In the genomic region with DNA sequence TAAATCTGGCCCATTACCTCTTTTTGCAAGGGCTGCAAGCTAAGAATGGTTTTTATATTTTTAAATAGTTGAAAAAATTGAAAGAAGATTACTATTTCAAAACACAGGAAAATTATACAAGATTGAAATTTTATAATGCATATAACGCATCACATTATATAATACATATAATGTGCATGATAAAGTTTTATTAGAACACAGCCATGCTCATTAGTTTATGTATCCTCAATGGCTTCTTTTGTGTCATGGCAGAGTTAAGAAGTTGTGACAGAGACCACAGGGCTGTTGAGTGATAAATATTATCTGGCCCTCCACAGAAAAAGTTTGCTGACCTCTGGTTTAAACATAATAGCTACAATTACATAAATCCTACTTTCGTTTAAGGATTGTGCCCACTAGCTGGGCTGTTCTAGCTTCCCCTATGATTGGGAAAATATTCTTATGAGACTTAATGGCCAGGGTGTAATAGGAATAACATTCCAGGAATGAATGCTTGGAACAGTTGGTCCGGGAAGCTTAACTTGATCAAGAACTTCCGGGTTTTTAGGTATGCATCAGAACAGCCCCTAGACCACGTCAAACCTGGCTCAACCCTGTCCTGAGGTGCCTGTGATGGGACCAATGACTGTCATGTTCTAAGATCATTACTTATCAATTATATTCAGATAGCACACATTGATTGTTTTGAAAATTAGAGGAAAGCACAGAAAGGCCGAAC, we compare ENCODE assay signal across 1 cellular context.
A peak's percentile ranks its signal among the peaks of the same experiment; 100 is the strongest.
TF ChIP-seq lines count a peak whose summit lies in the region.

No MANE protein-coding gene starts in this region.

TF ChIP-seq in K562, 482 proteins besides CTCF, POLR2A, EP300 and RAD21 (continued from another document and continues in another):
- TF ChIP-seq ZBTB1 (CRISPR knock-in tag; IDR thresholded peaks at IDR 0.05; ENCODE audit: borderline replicate concordance, low read depth) = no peak
- no peak for TF ChIP-seq PTBP1 (IDR thresholded peaks at IDR 0.05; ENCODE audit: low read depth, low read length)
- TF ChIP-seq, protein P1, sequence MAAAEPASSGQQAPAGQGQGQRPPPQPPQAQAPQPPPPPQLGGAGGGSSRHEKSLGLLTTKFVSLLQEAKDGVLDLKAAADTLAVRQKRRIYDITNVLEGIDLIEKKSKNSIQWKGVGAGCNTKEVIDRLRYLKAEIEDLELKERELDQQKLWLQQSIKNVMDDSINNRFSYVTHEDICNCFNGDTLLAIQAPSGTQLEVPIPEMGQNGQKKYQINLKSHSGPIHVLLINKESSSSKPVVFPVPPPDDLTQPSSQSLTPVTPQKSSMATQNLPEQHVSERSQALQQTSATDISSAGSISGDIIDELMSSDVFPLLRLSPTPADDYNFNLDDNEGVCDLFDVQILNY (CRISPR knock-in tag; IDR thresholded peaks at IDR 0.05) = no peak
- TF ChIP-seq CHD2 (IDR thresholded peaks at IDR 0.05; ENCODE audit: low read depth, low read length) = no peak
- TF ChIP-seq THRAP3 (IDR thresholded peaks at IDR 0.05; ENCODE audit: borderline replicate concordance) = no peak
- TF ChIP-seq NFE2 (IDR thresholded peaks at IDR 0.05; ENCODE audit: low read depth) = no peak
- TF ChIP-seq, protein P2, sequence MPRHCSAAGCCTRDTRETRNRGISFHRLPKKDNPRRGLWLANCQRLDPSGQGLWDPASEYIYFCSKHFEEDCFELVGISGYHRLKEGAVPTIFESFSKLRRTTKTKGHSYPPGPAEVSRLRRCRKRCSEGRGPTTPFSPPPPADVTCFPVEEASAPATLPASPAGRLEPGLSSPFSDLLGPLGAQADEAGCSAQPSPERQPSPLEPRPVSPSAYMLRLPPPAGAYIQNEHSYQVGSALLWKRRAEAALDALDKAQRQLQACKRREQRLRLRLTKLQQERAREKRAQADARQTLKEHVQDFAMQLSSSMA (CRISPR knock-in tag; IDR thresholded peaks at IDR 0.05) = no peak
- TF ChIP-seq, protein P3, sequence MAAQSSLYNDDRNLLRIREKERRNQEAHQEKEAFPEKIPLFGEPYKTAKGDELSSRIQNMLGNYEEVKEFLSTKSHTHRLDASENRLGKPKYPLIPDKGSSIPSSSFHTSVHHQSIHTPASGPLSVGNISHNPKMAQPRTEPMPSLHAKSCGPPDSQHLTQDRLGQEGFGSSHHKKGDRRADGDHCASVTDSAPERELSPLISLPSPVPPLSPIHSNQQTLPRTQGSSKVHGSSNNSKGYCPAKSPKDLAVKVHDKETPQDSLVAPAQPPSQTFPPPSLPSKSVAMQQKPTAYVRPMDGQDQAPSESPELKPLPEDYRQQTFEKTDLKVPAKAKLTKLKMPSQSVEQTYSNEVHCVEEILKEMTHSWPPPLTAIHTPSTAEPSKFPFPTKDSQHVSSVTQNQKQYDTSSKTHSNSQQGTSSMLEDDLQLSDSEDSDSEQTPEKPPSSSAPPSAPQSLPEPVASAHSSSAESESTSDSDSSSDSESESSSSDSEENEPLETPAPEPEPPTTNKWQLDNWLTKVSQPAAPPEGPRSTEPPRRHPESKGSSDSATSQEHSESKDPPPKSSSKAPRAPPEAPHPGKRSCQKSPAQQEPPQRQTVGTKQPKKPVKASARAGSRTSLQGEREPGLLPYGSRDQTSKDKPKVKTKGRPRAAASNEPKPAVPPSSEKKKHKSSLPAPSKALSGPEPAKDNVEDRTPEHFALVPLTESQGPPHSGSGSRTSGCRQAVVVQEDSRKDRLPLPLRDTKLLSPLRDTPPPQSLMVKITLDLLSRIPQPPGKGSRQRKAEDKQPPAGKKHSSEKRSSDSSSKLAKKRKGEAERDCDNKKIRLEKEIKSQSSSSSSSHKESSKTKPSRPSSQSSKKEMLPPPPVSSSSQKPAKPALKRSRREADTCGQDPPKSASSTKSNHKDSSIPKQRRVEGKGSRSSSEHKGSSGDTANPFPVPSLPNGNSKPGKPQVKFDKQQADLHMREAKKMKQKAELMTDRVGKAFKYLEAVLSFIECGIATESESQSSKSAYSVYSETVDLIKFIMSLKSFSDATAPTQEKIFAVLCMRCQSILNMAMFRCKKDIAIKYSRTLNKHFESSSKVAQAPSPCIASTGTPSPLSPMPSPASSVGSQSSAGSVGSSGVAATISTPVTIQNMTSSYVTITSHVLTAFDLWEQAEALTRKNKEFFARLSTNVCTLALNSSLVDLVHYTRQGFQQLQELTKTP (IDR thresholded peaks at IDR 0.05; ENCODE audit: low read depth in 1 of 2, partially characterized antibody in 2 of 2) = no peak
- no peak for TF ChIP-seq NCOR1 (IDR thresholded peaks at IDR 0.05)
- TF ChIP-seq ZNF124 (CRISPR knock-in tag; IDR thresholded peaks at IDR 0.05) = no peak
- TF ChIP-seq FOXA1 (IDR thresholded peaks at IDR 0.05; ENCODE audit: borderline replicate concordance) = no peak
- no peak for TF ChIP-seq ZNF324 (CRISPR knock-in tag; IDR thresholded peaks at IDR 0.05)
- TF ChIP-seq BRF2 (IDR thresholded peaks at IDR 0.05; ENCODE audit: borderline replicate concordance, insufficient read depth, insufficient read length) = no peak
- no peak for TF ChIP-seq NUFIP1 (IDR thresholded peaks at IDR 0.05; ENCODE audit: partially characterized antibody)
- TF ChIP-seq NR2F6 (CRISPR knock-in tag; IDR thresholded peaks at IDR 0.05) = no peak
- TF ChIP-seq L3MBTL2 (IDR thresholded peaks at IDR 0.05) = no peak
- no peak for TF ChIP-seq ZNF253 (CRISPR knock-in tag; conservative IDR thresholded peaks at IDR 0.05)
- TF ChIP-seq ETV6 (IDR thresholded peaks at IDR 0.05; ENCODE audit: borderline replicate concordance in 1 of 2, low read depth in 2 of 2, low read length in 1 of 2) = no peak
- no peak for TF ChIP-seq ETV6 (CRISPR knock-in tag; IDR thresholded peaks at IDR 0.05; ENCODE audit: borderline replicate concordance)
- no peak for TF ChIP-seq MEF2A (IDR thresholded peaks at IDR 0.05; ENCODE audit: control insufficient read depth, low read depth, low read length)
- TF ChIP-seq TAL1 (IDR thresholded peaks at IDR 0.05) = peak; percentile 37; the same call in 1 of the 2 replicates
- TF ChIP-seq, protein P4, sequence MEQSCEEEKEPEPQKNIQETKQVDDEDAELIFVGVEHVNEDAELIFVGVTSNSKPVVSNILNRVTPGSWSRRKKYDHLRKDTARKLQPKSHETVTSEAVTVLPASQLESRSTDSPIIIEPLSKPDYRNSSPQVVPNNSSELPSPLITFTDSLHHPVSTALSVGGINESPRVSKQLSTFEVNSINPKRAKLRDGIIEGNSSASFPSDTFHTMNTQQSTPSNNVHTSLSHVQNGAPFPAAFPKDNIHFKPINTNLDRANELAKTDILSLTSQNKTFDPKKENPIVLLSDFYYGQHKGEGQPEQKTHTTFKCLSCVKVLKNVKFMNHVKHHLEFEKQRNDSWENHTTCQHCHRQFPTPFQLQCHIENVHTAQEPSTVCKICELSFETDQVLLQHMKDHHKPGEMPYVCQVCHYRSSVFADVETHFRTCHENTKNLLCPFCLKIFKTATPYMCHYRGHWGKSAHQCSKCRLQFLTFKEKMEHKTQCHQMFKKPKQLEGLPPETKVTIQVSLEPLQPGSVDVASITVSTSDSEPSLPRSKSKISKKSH (CRISPR knock-in tag; IDR thresholded peaks at IDR 0.05) = no peak
- TF ChIP-seq, protein P5, sequence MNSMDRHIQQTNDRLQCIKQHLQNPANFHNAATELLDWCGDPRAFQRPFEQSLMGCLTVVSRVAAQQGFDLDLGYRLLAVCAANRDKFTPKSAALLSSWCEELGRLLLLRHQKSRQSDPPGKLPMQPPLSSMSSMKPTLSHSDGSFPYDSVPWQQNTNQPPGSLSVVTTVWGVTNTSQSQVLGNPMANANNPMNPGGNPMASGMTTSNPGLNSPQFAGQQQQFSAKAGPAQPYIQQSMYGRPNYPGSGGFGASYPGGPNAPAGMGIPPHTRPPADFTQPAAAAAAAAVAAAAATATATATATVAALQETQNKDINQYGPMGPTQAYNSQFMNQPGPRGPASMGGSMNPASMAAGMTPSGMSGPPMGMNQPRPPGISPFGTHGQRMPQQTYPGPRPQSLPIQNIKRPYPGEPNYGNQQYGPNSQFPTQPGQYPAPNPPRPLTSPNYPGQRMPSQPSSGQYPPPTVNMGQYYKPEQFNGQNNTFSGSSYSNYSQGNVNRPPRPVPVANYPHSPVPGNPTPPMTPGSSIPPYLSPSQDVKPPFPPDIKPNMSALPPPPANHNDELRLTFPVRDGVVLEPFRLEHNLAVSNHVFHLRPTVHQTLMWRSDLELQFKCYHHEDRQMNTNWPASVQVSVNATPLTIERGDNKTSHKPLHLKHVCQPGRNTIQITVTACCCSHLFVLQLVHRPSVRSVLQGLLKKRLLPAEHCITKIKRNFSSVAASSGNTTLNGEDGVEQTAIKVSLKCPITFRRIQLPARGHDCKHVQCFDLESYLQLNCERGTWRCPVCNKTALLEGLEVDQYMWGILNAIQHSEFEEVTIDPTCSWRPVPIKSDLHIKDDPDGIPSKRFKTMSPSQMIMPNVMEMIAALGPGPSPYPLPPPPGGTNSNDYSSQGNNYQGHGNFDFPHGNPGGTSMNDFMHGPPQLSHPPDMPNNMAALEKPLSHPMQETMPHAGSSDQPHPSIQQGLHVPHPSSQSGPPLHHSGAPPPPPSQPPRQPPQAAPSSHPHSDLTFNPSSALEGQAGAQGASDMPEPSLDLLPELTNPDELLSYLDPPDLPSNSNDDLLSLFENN (IDR thresholded peaks at IDR 0.05; ENCODE audit: low read depth in 2 of 2, low read length in 2 of 2) = no peak
- TF ChIP-seq POLR3A (IDR thresholded peaks at IDR 0.05; ENCODE audit: borderline replicate concordance, extremely low read depth, insufficient read depth, insufficient read length) = no peak
- TF ChIP-seq STAT5B (CRISPR knock-in tag; IDR thresholded peaks at IDR 0.05) = 0 out of 2 replicates have a peak, but pooled peaks have one; percentile 18
- TF ChIP-seq KAT2B (IDR thresholded peaks at IDR 0.05; ENCODE audit: low read depth, low read length) = no peak
- TF ChIP-seq RFX5 (IDR thresholded peaks at IDR 0.05; ENCODE audit: low read depth, low read length) = 0 out of 2 replicates have a peak, but pooled peaks have one; percentile 11
- TF ChIP-seq RNF2 (IDR thresholded peaks at IDR 0.05) = no peak
- TF ChIP-seq POLR2AphosphoS2 (IDR thresholded peaks at IDR 0.05; ENCODE audit: low read length) = no peak
- TF ChIP-seq ZNF518B (CRISPR knock-in tag; IDR thresholded peaks at IDR 0.05) = no peak
- TF ChIP-seq MEIS2 (IDR thresholded peaks at IDR 0.05; ENCODE audit: partially characterized antibody) = peak; percentile 70
- TF ChIP-seq YBX1 (IDR thresholded peaks at IDR 0.05) = no peak
- TF ChIP-seq, protein P6, sequence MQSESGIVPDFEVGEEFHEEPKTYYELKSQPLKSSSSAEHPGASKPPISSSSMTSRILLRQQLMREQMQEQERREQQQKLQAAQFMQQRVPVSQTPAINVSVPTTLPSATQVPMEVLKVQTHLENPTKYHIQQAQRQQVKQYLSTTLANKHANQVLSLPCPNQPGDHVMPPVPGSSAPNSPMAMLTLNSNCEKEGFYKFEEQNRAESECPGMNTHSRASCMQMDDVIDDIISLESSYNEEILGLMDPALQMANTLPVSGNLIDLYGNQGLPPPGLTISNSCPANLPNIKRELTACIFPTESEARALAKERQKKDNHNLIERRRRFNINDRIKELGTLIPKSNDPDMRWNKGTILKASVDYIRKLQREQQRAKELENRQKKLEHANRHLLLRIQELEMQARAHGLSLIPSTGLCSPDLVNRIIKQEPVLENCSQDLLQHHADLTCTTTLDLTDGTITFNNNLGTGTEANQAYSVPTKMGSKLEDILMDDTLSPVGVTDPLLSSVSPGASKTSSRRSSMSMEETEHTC (IDR thresholded peaks at IDR 0.05) = no peak
- TF ChIP-seq NFIC (IDR thresholded peaks at IDR 0.05) = no peak
- no peak for TF ChIP-seq ZNF217 (CRISPR knock-in tag; IDR thresholded peaks at IDR 0.05)
